Comparison of ENCODE assay signal across 12 cellular contexts in the genomic region with DNA sequence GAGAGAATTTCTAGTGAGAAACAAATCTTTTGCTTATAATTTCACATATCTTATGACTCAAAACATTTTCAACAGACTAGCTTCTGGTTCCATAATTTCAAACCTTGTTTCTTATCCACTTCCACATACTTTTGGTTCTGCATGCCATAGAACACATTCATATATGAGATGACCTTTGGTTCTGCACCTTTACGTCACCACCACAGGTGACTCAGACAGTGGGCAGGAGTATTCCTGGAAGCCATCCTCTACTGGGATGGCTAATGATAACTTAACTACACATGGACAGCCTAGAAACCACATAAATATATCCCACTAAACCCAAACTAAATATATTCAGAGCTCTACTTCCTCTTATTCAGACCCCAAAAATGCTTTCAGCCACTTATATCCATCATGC.
DNase-seq lines count a peak whose midpoint lies in the region; ATAC-seq and TF ChIP-seq lines count a peak whose summit lies in the region.
"Had no signal": no experiment of that assay in that cellular context is flagged by ENCODE, and none has a peak within 500 bp of the region (broad histone marks: within the 10 kb centered on the region; RNA-seq: fewer than 3 reads in every experiment).

No MANE protein-coding gene starts in this region.

- TF ChIP-seq CTCF in smooth muscle cell (IDR thresholded peaks at IDR 0.05; ENCODE audit: borderline replicate concordance, insufficient read depth, poor library complexity, severe bottlenecking) = no peak
- TF ChIP-seq CTCF in GM10248 (IDR thresholded peaks at IDR 0.05; ENCODE audit: control extremely low read depth, extremely low read depth, low read depth, missing control alignments) = no peak

- H2AFZ ChIP-seq in smooth muscle cell (ENCODE audit: low read depth) = no peak overlapping the region

- no peaks in the 10 kb centered on the region for H3K9me3 ChIP-seq in smooth muscle cell (replicated peaks; ENCODE audit: low read depth)
- H3K9me3 ChIP-seq: heart left ventricle, pancreas had no signal

- POLR2A ChIA-PET in GM10248 (lab: Yijun Ruan, JAX) = no interaction called here

- H3K9ac ChIP-seq in smooth muscle cell (ENCODE audit: low read depth) = peak overlapping the region; percentile 46

- DNase-seq in GM04504 (ENCODE audit: low read depth) (peak; percentile 59), RPMI7951 (ENCODE audit: low read depth) (peak; percentile 17), fibroblast of peridontal ligament (ENCODE audit: extremely low read depth) (peak; percentile 71), smooth muscle cell (lab: John Stamatoyannopoulos, UW; ENCODE audit: unreplicated experiment) (no peak), GM10248 (ENCODE audit: extremely low spot score) (no peak), KG1 (lab: John Stamatoyannopoulos, UW) (no peak)
- DNase-seq: activated naive CD4-positive, alpha-beta T cell treated with anti-CD3 and anti-CD28 coated beads, Interleukin-2, amount 50 U/mL, for 16 hours; heart left ventricle; NCI-H2081 treated with DMSO at 0.1 percent for 48 hours; pancreas; stimulated activated CD4-positive, alpha-beta T cell treated with anti-CD3 and anti-CD28 coated beads, Interleukin-4, amount 100 ng/mL, for 4 hours had no signal

- WGBS in smooth muscle cell (ENCODE audit: low lambda C conversion rate) = 21% methylated on average over 1 of the region's 1 CpG

- ATAC-seq in HG02885 (IDR thresholded peaks at IDR 0.05; ENCODE audit: poor library complexity, unreplicated experiment) = no peak
- ATAC-seq: heart left ventricle, pancreas had no signal

- no peaks in the 10 kb centered on the region for H3K27me3 ChIP-seq in smooth muscle cell (ENCODE audit: low read depth)
- H3K27me3 ChIP-seq: heart left ventricle, pancreas had no signal

- H4K20me1 ChIP-seq in smooth muscle cell (ENCODE audit: low read depth) = no peaks in the 10 kb centered on the region

- no peaks in the 10 kb centered on the region for H3K36me3 ChIP-seq in smooth muscle cell (ENCODE audit: low read depth)
- H3K36me3 ChIP-seq: heart left ventricle, pancreas had no signal

- no peak overlapping the region for H3K4me3 ChIP-seq in smooth muscle cell
- H3K4me3 ChIP-seq: heart left ventricle, pancreas had no signal

- peaks cover 12% of the 10 kb centered on the region for H3K4me1 ChIP-seq in smooth muscle cell (ENCODE audit: low read depth)

- peak overlapping the region; percentile 60 for H3K4me2 ChIP-seq in smooth muscle cell

- no peaks in the 10 kb centered on the region for H3F3A ChIP-seq in smooth muscle cell (ENCODE audit: low read depth)

- CTCF ChIA-PET in GM10248 (lab: Yijun Ruan, JAX) = interaction anchor here (1.0 kb wide), 1 partner anchor 10 kb away, joined by 3 read pairs; no protein-coding TSS in a partner anchor

- peak overlapping the region; percentile 88 for H3K27ac ChIP-seq in smooth muscle cell (ENCODE audit: low read depth)
- H3K27ac ChIP-seq: heart left ventricle, pancreas had no signal

- H3K79me2 ChIP-seq in smooth muscle cell (ENCODE audit: low read depth) = no peaks in the 10 kb centered on the region

Comparison
In these comparisons a context has a peak if more than half of its experiments do, and no peak if none do; other contexts are left out.
1. DNase-seq: peak in GM04504 (single experiment), RPMI7951 (single experiment) and fibroblast of peridontal ligament (single experiment); none in smooth muscle cell (single experiment), GM10248 (single experiment) and KG1 (single experiment).